ENCODE assay signal across 1 cellular context in genomic region chr2:241235859-241236593, GRCh38.
TF ChIP-seq lines count a peak whose summit lies in the region.

No MANE protein-coding gene starts in this region.

TF ChIP-seq in SK-N-SH treated with all-trans-retinoic acid at 6 μM for 48 hours, 23 proteins besides CTCF, POLR2A, EP300 and RAD21 (continued from another document):
- TF ChIP-seq PATZ1 (CRISPR knock-in tag; IDR thresholded peaks at IDR 0.05; ENCODE audit: borderline replicate concordance) (no peak), ZNF8 (CRISPR knock-in tag; IDR thresholded peaks at IDR 0.05) (no peak), ZNF565 (CRISPR knock-in tag; conservative IDR thresholded peaks at IDR 0.05; ENCODE audit: low read depth) (no peak), TOX (CRISPR knock-in tag; IDR thresholded peaks at IDR 0.05; ENCODE audit: borderline replicate concordance) (no peak), TSHZ2 (CRISPR knock-in tag; IDR thresholded peaks at IDR 0.05) (no peak), ZC3H10 (CRISPR knock-in tag; IDR thresholded peaks at IDR 0.05) (no peak), CREB5 (CRISPR knock-in tag; IDR thresholded peaks at IDR 0.05; ENCODE audit: low read depth) (no peak), ISL1 (CRISPR knock-in tag; IDR thresholded peaks at IDR 0.05) (no peak), ESRRG (CRISPR knock-in tag; IDR thresholded peaks at IDR 0.05) (no peak), TCF4 (CRISPR knock-in tag; IDR thresholded peaks at IDR 0.05; ENCODE audit: borderline replicate concordance) (no peak), SNAI2 (CRISPR knock-in tag; IDR thresholded peaks at IDR 0.05) (no peak), POU6F1 (CRISPR knock-in tag; IDR thresholded peaks at IDR 0.05; ENCODE audit: borderline replicate concordance, low read depth) (no peak)
